Comparison of ENCODE assay signal across 15 cellular contexts in the genomic region with DNA sequence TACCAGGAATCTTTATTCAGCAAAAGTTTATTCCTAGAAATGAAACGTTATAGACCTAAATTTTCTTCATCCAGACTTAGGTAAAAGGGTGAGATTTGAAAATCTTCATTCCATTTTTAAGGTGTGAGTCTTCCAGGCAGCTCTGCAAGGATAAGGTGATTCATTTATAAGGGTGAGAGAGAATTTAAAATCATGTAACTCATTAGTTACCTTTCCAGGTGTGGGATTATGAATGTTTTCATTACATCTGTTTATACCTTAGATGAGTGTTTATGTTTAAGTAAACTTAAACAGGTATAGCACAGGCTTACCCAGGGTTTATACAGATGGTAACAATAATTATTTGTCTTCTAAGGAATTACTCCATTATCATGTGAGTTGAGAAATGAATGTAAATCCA. TPM values are rescaled to one million over a fixed set of nuclear protein-coding genes. Genes with fewer than 3 reads are reported as not detected.
DNase-seq lines count a peak whose midpoint lies in the region; ATAC-seq, FAIRE-seq and TF ChIP-seq lines count a peak whose summit lies in the region.
"Had no signal": no experiment of that assay in that cellular context is flagged by ENCODE, and none has a peak within 500 bp of the region (broad histone marks: within the 10 kb centered on the region; RNA-seq: fewer than 3 reads in every experiment).

No MANE protein-coding gene starts in this region.

- H3K4me1 ChIP-seq in neuron (ENCODE audit: insufficient read depth, low read length) (peaks cover 62% of the 10 kb centered on the region), uterus (peaks cover 0 to 14% of the 10 kb centered on the region in 2 donors), pancreas (peaks cover 3 to 8% (median 7%) of the 10 kb centered on the region in 3 donors), testis (no peaks in the 10 kb centered on the region)

- no peaks in the 10 kb centered on the region for H3K27me3 ChIP-seq in neuron (ENCODE audit: insufficient read depth, low read length)
- H3K27me3 ChIP-seq in uterus = no peaks in the 10 kb centered on the region
- H3K27me3 ChIP-seq in pancreas = no peaks in the 10 kb centered on the region
- no peaks in the 10 kb centered on the region for H3K27me3 ChIP-seq in testis

- WGBS in pancreas, 2 donors = 62 to 79% methylated on average over 1 of the region's 1 CpG
- 52 to 73% methylated on average over 1 of the region's 1 CpG for WGBS in testis, 2 donors

- H3K9me3 ChIP-seq in neuron (ENCODE audit: low read length) = no peaks in the 10 kb centered on the region
- no peaks in the 10 kb centered on the region for H3K9me3 ChIP-seq in uterus
- H3K9me3 ChIP-seq in pancreas = no peaks in the 10 kb centered on the region
- H3K9me3 ChIP-seq in testis = no peaks in the 10 kb centered on the region

- peak overlapping the region; percentile 93 for H3K27ac ChIP-seq in epithelial cell of prostate
- H3K27ac ChIP-seq in uterus = peak overlapping the region; percentile 91 to 94
- H3K27ac ChIP-seq in pancreas = no peak overlapping the region
- H3K27ac ChIP-seq in testis = no peak overlapping the region
- H3K27ac ChIP-seq: HL-60 had no signal

- no peaks in the 10 kb centered on the region for H3K9me3 Mint-ChIP-seq in activated CD4-positive, alpha-beta T cell treated with anti-CD3 and anti-CD28 coated beads, Interleukin-2, amount 10 ng/mL, durations not matched to agents 24 days and 14 days
- H3K9me3 Mint-ChIP-seq: CD8-positive, alpha-beta T cell had no signal

- no peak overlapping the region for H2AFZ ChIP-seq in neuron (ENCODE audit: low read depth, low read length)

- H3K4me3 Mint-ChIP-seq in activated CD4-positive, alpha-beta T cell treated with anti-CD3 and anti-CD28 coated beads, Interleukin-2, amount 10 ng/mL, durations not matched to agents 24 days and 14 days = peak overlapping the region; percentile 87
- H3K4me3 Mint-ChIP-seq: CD8-positive, alpha-beta T cell had no signal

- peaks cover 11% of the 10 kb centered on the region for H3K36me3 Mint-ChIP-seq in activated CD4-positive, alpha-beta T cell treated with anti-CD3 and anti-CD28 coated beads, Interleukin-2, amount 10 ng/mL, durations not matched to agents 24 days and 14 days (ENCODE audit: low read depth)
- H3K36me3 Mint-ChIP-seq: CD8-positive, alpha-beta T cell had no signal

- H3K4me3 ChIP-seq in neuron (ENCODE audit: low read length) = peak overlapping the region; percentile 79
- peak overlapping the region in 1 of 2 donors; percentile 60 for H3K4me3 ChIP-seq in uterus
- no peak overlapping the region for H3K4me3 ChIP-seq in pancreas
- H3K4me3 ChIP-seq in testis = no peak overlapping the region

- no peak for ATAC-seq in pancreas
- ATAC-seq: CD8-positive, alpha-beta T cell had no signal

- H3K36me3 ChIP-seq in neuron (ENCODE audit: insufficient read depth, low read length) = peaks cover 41% of the 10 kb centered on the region
- H3K36me3 ChIP-seq in uterus = no peaks in the 10 kb centered on the region
- no peaks in the 10 kb centered on the region for H3K36me3 ChIP-seq in pancreas
- H3K36me3 ChIP-seq in testis (ENCODE audit: low read depth, missing control alignments) = no peaks in the 10 kb centered on the region

- intact Hi-C loops in activated CD4-positive, alpha-beta T cell treated with anti-CD3 and anti-CD28 coated beads, Interleukin-2, amount 10 ng/mL, durations not matched to agents 24 days and 14 days (cut with micrococcal nuclease) = loop anchor here (2.0 to 10.0 kb wide), 5 partner anchors 16 to 1048 kb away; partner anchors contain the start of gene ME3
- intact Hi-C loops in uterus (cut with DNase I; ENCODE audit: low total_unique reads) (loop anchor here (10.0 kb wide), 1 partner anchor 198 kb away; no protein-coding TSS in a partner anchor), pancreas (cut with DNase I) (loop anchor here in 1 of 3 donors (5.0 kb wide), 1 partner anchor 131 kb away; the partner anchor contains the start of gene ME3), testis (cut with DNase I; ENCODE audit: low total_unique reads) (no loop called here)

- TF ChIP-seq CTCF in uterus (IDR thresholded peaks at IDR 0.05) (no peak), pancreas (IDR thresholded peaks at IDR 0.05) (no peak), testis (IDR thresholded peaks at IDR 0.05) (no peak)

- TF ChIP-seq POLR2A in uterus (IDR thresholded peaks at IDR 0.05) = no peak
- no peak for TF ChIP-seq POLR2A in testis (IDR thresholded peaks at IDR 0.05)

- no peak for FAIRE-seq in pancreas (lab: Jason Lieb, UNC)
- FAIRE-seq: GM12892 had no signal

- peak overlapping the region; percentile 72 for H3K27ac Mint-ChIP-seq in activated CD4-positive, alpha-beta T cell treated with anti-CD3 and anti-CD28 coated beads, Interleukin-2, amount 10 ng/mL, durations not matched to agents 24 days and 14 days
- H3K27ac Mint-ChIP-seq: CD8-positive, alpha-beta T cell had no signal

- no peak for DNase-seq in activated CD4-positive, alpha-beta T cell treated with anti-CD3 and anti-CD28 coated beads, Interleukin-2, amount 10 ng/mL, durations not matched to agents 24 days and 14 days
- no peak for DNase-seq in activated CD4-positive, alpha-beta T cell treated with anti-CD3 and anti-CD28 coated beads, Interleukin-2, amount 50 U/mL, for 1 hour
- DNase-seq in epithelial cell of prostate (ENCODE audit: low read depth, low spot score) (no peak), uterus (no peak), pancreas (no peak), testis (no peak), AG08395 (ENCODE audit: low spot score) (no peak)
- DNase-seq: activated CD8-positive, alpha-beta memory T cell treated with anti-CD3 and anti-CD28 coated beads for 24 hours; activated naive CD4-positive, alpha-beta T cell; CD8-positive, alpha-beta T cell; cerebellar nuclear complex; occipital lobe had no signal

- peaks cover 50% of the 10 kb centered on the region for H3K4me1 Mint-ChIP-seq in activated CD4-positive, alpha-beta T cell treated with anti-CD3 and anti-CD28 coated beads, Interleukin-2, amount 10 ng/mL, durations not matched to agents 24 days and 14 days

- peaks cover 27% of the 10 kb centered on the region for H3K27me3 Mint-ChIP-seq in activated CD4-positive, alpha-beta T cell treated with anti-CD3 and anti-CD28 coated beads, Interleukin-2, amount 10 ng/mL, durations not matched to agents 24 days and 14 days

RNA-seq across cellular contexts. Expression of gene PRSS23, which starts 2.8 kb away (rescaled TPM):
- total RNA-seq in activated CD4-positive, alpha-beta T cell treated with anti-CD3 and anti-CD28 coated beads, Interleukin-2, amount 10 ng/mL, durations not matched to agents 24 days and 14 days = 37.8 and 43.9 TPM in 2 replicates
- 100 to 1,000 TPM in 2 of 4 donors, 10 to 100 TPM in 2; 28.8 to 126 (median 106) TPM for total RNA-seq in uterus
- 10 to 100 TPM in 5 of 6 donors, 1 to 10 TPM in 1; 6.0 to 29.4 (median 12.7) TPM for total RNA-seq in pancreas
- polyA plus RNA-seq in pancreas = 10 to 100 TPM in 1 of 2 donors, 1 to 10 TPM in 1; 4.4 to 11.4 TPM
- 100 to 1,000 TPM in 1 of 2 donors, 10 to 100 TPM in 1; 51.0 to 117 TPM for total RNA-seq in testis
- 98.9 TPM for polyA plus RNA-seq in testis (ENCODE audit: insufficient read depth, low read depth, low replicate concordance)

Comparison
In these comparisons a context has a peak if more than half of its experiments do, and no peak if none do; other contexts are left out.
1. H3K27ac ChIP-seq: peak in epithelial cell of prostate (single experiment) and uterus (2 of 2); none in pancreas (0 of 4) and testis (0 of 2).